ENCODE assay signal across 8 cellular contexts in the genomic region with DNA sequence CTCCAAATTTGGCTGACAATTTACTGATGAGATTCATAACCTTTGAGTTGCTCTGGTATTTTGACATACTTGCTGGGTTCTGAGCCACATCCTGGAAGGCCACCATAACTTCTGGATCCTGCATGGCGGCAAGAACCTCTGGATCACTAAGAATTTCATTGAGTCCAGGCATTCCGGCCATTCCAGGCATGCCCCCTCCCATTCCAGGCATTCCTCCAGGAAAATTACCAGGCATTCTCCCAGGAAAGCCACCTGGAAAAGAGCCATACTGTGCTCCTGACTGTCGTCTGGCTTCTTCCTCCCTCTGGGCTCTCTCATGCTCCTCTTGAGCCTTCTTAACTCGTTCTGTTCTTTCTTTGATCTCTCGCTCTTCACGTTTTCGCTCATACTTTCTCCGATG.
DNase-seq lines count a peak whose midpoint lies in the region; FAIRE-seq and TF ChIP-seq lines count a peak whose summit lies in the region.
"Not testable (repeated sequence)": the region's sequence is repeated elsewhere in the genome, so short reads cannot be mapped to it uniquely, and the experiment has no call there.

No MANE protein-coding gene starts in this region.

- not testable (repeated sequence) for H3K36me3 Mint-ChIP-seq in neural progenitor cell

- H3K4me1 ChIP-seq in H1 (replicated peaks in 1 of 4; ENCODE audit: control insufficient read depth in 3 of 4, insufficient read depth in 4 of 4, low read length in 3 of 4), result not testable (repeated sequence)
- peaks cover 11% of the 10 kb centered on the region for H3K4me1 ChIP-seq in neural progenitor cell

- H2BK20ac ChIP-seq in H1 (ENCODE audit: low read length), result not testable (repeated sequence)

- not testable (repeated sequence) for H3K4ac ChIP-seq in H1 (replicated peaks; ENCODE audit: insufficient read length, low read depth, low read length)

- FAIRE-seq in H1 (lab: Jason Lieb, UNC), result not testable (repeated sequence)

- not testable (repeated sequence) for H3K4me2 ChIP-seq in H1 (ENCODE audit: insufficient read depth in 1 of 2, low read depth in 2 of 2, low read length in 2 of 2); neural progenitor cell

- not testable (repeated sequence) for H3K27ac Mint-ChIP-seq in neural progenitor cell

- not testable (repeated sequence) for TF ChIP-seq POLR2A in H1 (IDR thresholded peaks at IDR 0.05; ENCODE audit: control extremely low read depth in 1 of 2, low read depth in 2 of 2, low read length in 2 of 2)

- H3K4me3 Mint-ChIP-seq in neural progenitor cell, result not testable (repeated sequence)

- not testable (repeated sequence) for H2BK12ac ChIP-seq in H1 (ENCODE audit: low read depth, low read length)

- not testable (repeated sequence) for H3K4me3 ChIP-seq in H1 (ENCODE audit: extremely low read depth in 1 of 4, insufficient read depth in 2 of 4, low read depth in 3 of 4, low read length in 4 of 4); neural progenitor cell

- not testable (repeated sequence) for H3K27ac ChIP-seq in H1 (ENCODE audit: low read depth, low read length); neural progenitor cell

- not testable (repeated sequence) for TF ChIP-seq EP300 in Ishikawa (IDR thresholded peaks at IDR 0.05; ENCODE audit: borderline replicate concordance)
- TF ChIP-seq EP300 in H1 (IDR thresholded peaks at IDR 0.05; ENCODE audit: borderline replicate concordance in 1 of 2, low read depth in 2 of 2, low read length in 2 of 2), result peak in 1 of 2 experiments; percentile 64; a peak in 1 of 3 replicates

- H3K56ac ChIP-seq in H1 (replicated peaks; ENCODE audit: insufficient read length, low read depth, low read length), result not testable (repeated sequence)

- H4K91ac ChIP-seq in H1 (replicated peaks; ENCODE audit: insufficient read length, low read length), result not testable (repeated sequence)

- not testable (repeated sequence) for H3K36me3 ChIP-seq in H1 (ENCODE audit: control insufficient read depth in 2 of 4, insufficient read depth in 4 of 4, low read length in 3 of 4); neural progenitor cell

- CTCF ChIA-PET in H1 (lab: Charles Lee; ENCODE audit: partially characterized antibody), result not testable (repeated sequence)

- H4K20me1 ChIP-seq in H1 (replicated peaks in 1 of 2; ENCODE audit: control insufficient read depth in 1 of 2, insufficient read depth in 2 of 2, low read length in 2 of 2); neural progenitor cell (ENCODE audit: low read depth): not testable (repeated sequence)

- not testable (repeated sequence) for H3K14ac ChIP-seq in H1 (ENCODE audit: insufficient read length)

- not testable (repeated sequence) for H3K27me3 ChIP-seq in H1 (replicated peaks in 1 of 4; ENCODE audit: control insufficient read depth in 3 of 4, extremely low read depth in 1 of 4, insufficient read depth in 3 of 4, low read length in 3 of 4); neural progenitor cell

- not testable (repeated sequence) for TF ChIP-seq CTCF in H1 (IDR thresholded peaks at IDR 0.05; ENCODE audit: control extremely low read depth in 1 of 3, insufficient read depth in 1 of 3, low read depth in 1 of 3, low read length in 3 of 3); neural progenitor cell (IDR thresholded peaks at IDR 0.05)

- not testable (repeated sequence) for H4K5ac ChIP-seq in H1 (ENCODE audit: insufficient read length, low read depth, low read length)

- H2AK5ac ChIP-seq in H1 (ENCODE audit: low read depth, low read length), result not testable (repeated sequence)

- not testable (repeated sequence) for H3F3A ChIP-seq in neural progenitor cell (ENCODE audit: low read depth)

- POLR2A ChIA-PET in H1 (lab: Charles Lee; ENCODE audit: partially characterized antibody), result not testable (repeated sequence)

- not testable (repeated sequence) for H2AFZ ChIP-seq in H1 (ENCODE audit: low read length); neural progenitor cell (replicated peaks)

- not testable (repeated sequence) for H2BK120ac ChIP-seq in H1 (replicated peaks; ENCODE audit: low read depth, low read length)

- H3K23me2 ChIP-seq in H1 (ENCODE audit: low read depth, low read length), result not testable (repeated sequence)

- TF ChIP-seq RAD21 in Ishikawa (IDR thresholded peaks at IDR 0.05; ENCODE audit: low read depth); H1 (IDR thresholded peaks at IDR 0.05 in 1 of 2, conservative IDR thresholded peaks at IDR 0.05 in 1 of 2; ENCODE audit: low read depth in 2 of 2, low read length in 2 of 2): not testable (repeated sequence)

- not testable (repeated sequence) for H4K8ac ChIP-seq in H1 (ENCODE audit: extremely low read depth, insufficient read depth, low read length)

- not testable (repeated sequence) for H3K27me3 Mint-ChIP-seq in neural progenitor cell (ENCODE audit: insufficient read depth, low read depth)

- not testable (repeated sequence) for H3K9me3 ChIP-seq in H1 (ENCODE audit: insufficient read depth in 2 of 2, low read depth in 1 of 2, low read length in 1 of 2); neural progenitor cell (ENCODE audit: low read depth)

- H3K18ac ChIP-seq in H1 (ENCODE audit: extremely low read depth, low read length), result not testable (repeated sequence)

- DNase-seq in A172 (ENCODE audit: low spot score) (peak; percentile 54), EL (peak; percentile 42), RPMI7951 (ENCODE audit: low read depth) (peak; percentile 6), H1 (ENCODE audit: low read depth in 1 of 2, low spot score in 2 of 2) (peak in 1 of 2 experiments; percentile 17), glomerular visceral epithelial cell (ENCODE audit: extremely low spot score) (peak; percentile 23), islet precursor cell (peak; percentile 76), neural progenitor cell (ENCODE audit: low spot score) (peak; percentile 21)

- H3K79me1 ChIP-seq in H1 (ENCODE audit: low read depth, low read length), result not testable (repeated sequence)

- H3K23ac ChIP-seq in H1 (ENCODE audit: insufficient read length), result not testable (repeated sequence)

- 86% methylated on average over 8 of the region's 8 CpGs; no CpG with 5 or more reads in 1 of the 2 experiments for WGBS in H1 (ENCODE audit: extremely low coverage in 1 of 2, insufficient coverage in 1 of 2, insufficient read length in 1 of 2, insufficient replicate concordance in 2 of 2, low coverage in 1 of 2, low lambda C conversion rate in 2 of 2, missing lambda C conversion rate in 1 of 2), 2 experiments

- H3K9me3 Mint-ChIP-seq in neural progenitor cell, result not testable (repeated sequence)

- not testable (repeated sequence) for H2BK5ac ChIP-seq in H1 (ENCODE audit: low read depth, low read length)

- H3K4me1 Mint-ChIP-seq in neural progenitor cell, result not testable (repeated sequence)

- not testable (repeated sequence) for H2BK15ac ChIP-seq in H1 (ENCODE audit: low read length)

- H3K79me2 ChIP-seq in H1 (ENCODE audit: control insufficient read depth in 1 of 2, insufficient read depth in 2 of 2, low read length in 2 of 2); neural progenitor cell (ENCODE audit: low read depth): not testable (repeated sequence)

- not testable (repeated sequence) for H3K9ac ChIP-seq in H1 (replicated peaks in 1 of 4; ENCODE audit: extremely low read depth in 1 of 4, low read depth in 3 of 4, low read length in 3 of 4); neural progenitor cell

TF ChIP-seq in Ishikawa, 13 proteins besides CTCF, POLR2A, EP300 and RAD21:
- TF ChIP-seq TEAD4 (IDR thresholded peaks at IDR 0.05), result 0 out of 2 replicates have a peak, but pooled peaks have one; percentile 25
TF ChIP-seq in Ishikawa: peak in this region for 1; not testable (repeated sequence) for 12.

TF ChIP-seq in H1, 55 proteins besides CTCF, POLR2A, EP300 and RAD21:
- TF ChIP-seq YY1 (IDR thresholded peaks at IDR 0.05; ENCODE audit: low read depth, low read length) (0 out of 2 replicates have a peak, but pooled peaks have one; percentile 18), TEAD4 (IDR thresholded peaks at IDR 0.05; ENCODE audit: low read depth, low read length) (peak; percentile 98), SP1 (IDR thresholded peaks at IDR 0.05; ENCODE audit: low read depth, low read length) (0 out of 2 replicates have a peak, but pooled peaks have one; percentile 31), TCF12 (IDR thresholded peaks at IDR 0.05; ENCODE audit: low read depth, low read length) (0 out of 2 replicates have a peak, but pooled peaks have one; percentile 8)
